ENCODE assay signal across 12 cellular contexts in genomic region chr6:30206799-30207618, GRCh38. TPM values are rescaled to one million over a fixed set of nuclear protein-coding genes. Genes with fewer than 3 reads are reported as not detected.
DNase-seq lines count a peak whose midpoint lies in the region; ATAC-seq, FAIRE-seq and TF ChIP-seq lines count a peak whose summit lies in the region.
"Had no signal": no experiment of that assay in that cellular context is flagged by ENCODE, and none has a peak within 500 bp of the region (broad histone marks: within the 10 kb centered on the region; RNA-seq: fewer than 3 reads in every experiment).

No MANE protein-coding gene starts in this region.

- H3K36me3 ChIP-seq in lung (ENCODE audit: control insufficient read depth in 2 of 2, insufficient read depth in 2 of 2, low read length in 2 of 2) (peaks cover 0 to 7% of the 10 kb centered on the region in 2 donors), upper lobe of left lung (no peaks in the 10 kb centered on the region)

- H3K9me3 ChIP-seq in lung (ENCODE audit: control insufficient read depth in 2 of 2, insufficient read depth in 1 of 2, low read length in 1 of 2) (no peaks in the 10 kb centered on the region), upper lobe of left lung (no peaks in the 10 kb centered on the region)

- FAIRE-seq in D721Med (lab: Jason Lieb, UNC): no peak

- peaks cover 23% of the 10 kb centered on the region for H3K36me3 Mint-ChIP-seq in effector memory CD8-positive, alpha-beta T cell (ENCODE audit: insufficient read depth)

- DNase-seq in NCI-H2171 treated with DMSO at 0.1 percent for 48 hours (lab: John Stamatoyannopoulos, UW) (peak; percentile 30), NCI-H2171 (lab: John Stamatoyannopoulos, UW) (no peak), lung (ENCODE audit: low spot score) (peak; percentile 46), upper lobe of left lung (peak in 1 of 2 donors; percentile 50), D721Med (ENCODE audit: insufficient read length, low spot score) (no peak)
- no peak for DNase-seq in effector memory CD8-positive, alpha-beta T cell
- DNase-seq: 8988T; activated CD4-positive, CD25-positive, alpha-beta regulatory T cell; KG1 had no signal

- peaks cover 24 to 26% of the 10 kb centered on the region in 2 donors for H3K4me1 ChIP-seq in lung (ENCODE audit: control insufficient read depth in 2 of 2, insufficient read depth in 2 of 2, low read length in 2 of 2)
- peaks cover 53 to 77% (median 60%) of the 10 kb centered on the region in 4 donors for H3K4me1 ChIP-seq in upper lobe of left lung

- H3K4me3 Mint-ChIP-seq in effector memory CD8-positive, alpha-beta T cell: peak overlapping the region in 1 of 2 donors; percentile 23

- no peak for TF ChIP-seq POLR2A in upper lobe of left lung (IDR thresholded peaks at IDR 0.05)

- H3K4me1 Mint-ChIP-seq in effector memory CD8-positive, alpha-beta T cell (ENCODE audit: low read depth in 2 of 2): peaks cover 54 to 77% of the 10 kb centered on the region in 2 donors

- H3K27ac ChIP-seq in lung (ENCODE audit: low read depth in 1 of 2, low read length in 1 of 2): peak overlapping the region in 1 of 2 donors; percentile 89
- peak overlapping the region; percentile 60 to 76 (median 71) for H3K27ac ChIP-seq in upper lobe of left lung

- H3K27ac Mint-ChIP-seq in effector memory CD8-positive, alpha-beta T cell: peak overlapping the region; percentile 5 to 17

- WGBS in lung, 2 donors: 40 to 62% methylated on average over 11 of the region's 11 CpGs
- WGBS in upper lobe of left lung, 2 donors: 23 to 42% methylated on average over 9 to 11 of the region's 11 CpGs

- no peaks in the 10 kb centered on the region for H3K27me3 Mint-ChIP-seq in effector memory CD8-positive, alpha-beta T cell

- ATAC-seq in effector memory CD8-positive, alpha-beta T cell (replicated peaks): no peak
- peak; percentile 49 for ATAC-seq in lung (ENCODE audit: insufficient read depth, low FRiP score)
- peak; percentile 38 to 75 for ATAC-seq in upper lobe of left lung (ENCODE audit: low FRiP score in 2 of 2)
- no peak for ATAC-seq in GM18511 (IDR thresholded peaks at IDR 0.05; ENCODE audit: unreplicated experiment)
- no peak for ATAC-seq in GM21447 (IDR thresholded peaks at IDR 0.05; ENCODE audit: unreplicated experiment)

- TF ChIP-seq CTCF in lung (IDR thresholded peaks at IDR 0.05; ENCODE audit: control extremely low read depth, extremely low read depth): no peak
- no peak for TF ChIP-seq CTCF in upper lobe of left lung (IDR thresholded peaks at IDR 0.05)
- no peak for TF ChIP-seq CTCF in D721Med (IDR thresholded peaks at IDR 0.05; ENCODE audit: insufficient read depth, missing control alignments)

- H3K4me3 ChIP-seq in lung (no peak overlapping the region), upper lobe of left lung (peak overlapping the region in 1 of 4 donors; percentile 9)

- peak in 1 of 4 donors; percentile 33 for TF ChIP-seq EP300 in upper lobe of left lung (IDR thresholded peaks at IDR 0.05)

- H3K9me3 Mint-ChIP-seq in effector memory CD8-positive, alpha-beta T cell: no peaks in the 10 kb centered on the region

- H3K27me3 ChIP-seq in lung (ENCODE audit: control insufficient read depth, insufficient read depth): no peaks in the 10 kb centered on the region
- H3K27me3 ChIP-seq in upper lobe of left lung: no peaks in the 10 kb centered on the region

RNA-seq across cellular contexts. Expression of gene TRIM26, which starts 6.2 kb away (rescaled TPM):
- 10 to 100 TPM; 33.8 to 51.4 TPM for total RNA-seq in lung
- 10 to 100 TPM; 32.1 to 42.4 TPM for polyA plus RNA-seq in lung
- total RNA-seq in upper lobe of left lung: 10 to 100 TPM; 38.4 to 67.1 (median 53.8) TPM

RNA-seq across cellular contexts. Expression of gene TRIM15, which starts 43.7 kb away (rescaled TPM):
- not detected for total RNA-seq in lung
- under 1 TPM; 0.01 to 0.06 TPM for polyA plus RNA-seq in lung
- total RNA-seq in upper lobe of left lung: 1 to 10 TPM in 1 of 6 donors, under 1 TPM in 1, not detected in 4; 0.30 to 1.0 TPM
- total RNA-seq: glomerular endothelial cell had no signal

RNA-seq across cellular contexts. Expression of gene TRIM10, which starts 46.0 kb away (rescaled TPM):
- total RNA-seq in lung: 1 to 10 TPM in 1 of 2 donors, under 1 TPM in 1; 0.06 to 1.8 TPM
- polyA plus RNA-seq in lung: under 1 TPM; 0.06 to 0.12 TPM
- 1 to 10 TPM in 1 of 6 donors, under 1 TPM in 3, not detected in 2; 0.07 to 1.4 (median 0.13) TPM for total RNA-seq in upper lobe of left lung
- total RNA-seq: glomerular endothelial cell had no signal

Comparison
In these comparisons a context has a peak if more than half of its experiments do, and no peak if none do; other contexts are left out.
1. DNase-seq: peak in NCI-H2171 treated with DMSO at 0.1 percent for 48 hours (single experiment) and lung (single experiment); none in NCI-H2171 (single experiment), effector memory CD8-positive, alpha-beta T cell (0 of 3) and D721Med (single experiment).
2. ATAC-seq: peak in lung (single experiment) and upper lobe of left lung (2 of 2); none in effector memory CD8-positive, alpha-beta T cell (single experiment), GM18511 (single experiment) and GM21447 (single experiment).